ENCODE assay signal across 12 cellular contexts in the genomic region with DNA sequence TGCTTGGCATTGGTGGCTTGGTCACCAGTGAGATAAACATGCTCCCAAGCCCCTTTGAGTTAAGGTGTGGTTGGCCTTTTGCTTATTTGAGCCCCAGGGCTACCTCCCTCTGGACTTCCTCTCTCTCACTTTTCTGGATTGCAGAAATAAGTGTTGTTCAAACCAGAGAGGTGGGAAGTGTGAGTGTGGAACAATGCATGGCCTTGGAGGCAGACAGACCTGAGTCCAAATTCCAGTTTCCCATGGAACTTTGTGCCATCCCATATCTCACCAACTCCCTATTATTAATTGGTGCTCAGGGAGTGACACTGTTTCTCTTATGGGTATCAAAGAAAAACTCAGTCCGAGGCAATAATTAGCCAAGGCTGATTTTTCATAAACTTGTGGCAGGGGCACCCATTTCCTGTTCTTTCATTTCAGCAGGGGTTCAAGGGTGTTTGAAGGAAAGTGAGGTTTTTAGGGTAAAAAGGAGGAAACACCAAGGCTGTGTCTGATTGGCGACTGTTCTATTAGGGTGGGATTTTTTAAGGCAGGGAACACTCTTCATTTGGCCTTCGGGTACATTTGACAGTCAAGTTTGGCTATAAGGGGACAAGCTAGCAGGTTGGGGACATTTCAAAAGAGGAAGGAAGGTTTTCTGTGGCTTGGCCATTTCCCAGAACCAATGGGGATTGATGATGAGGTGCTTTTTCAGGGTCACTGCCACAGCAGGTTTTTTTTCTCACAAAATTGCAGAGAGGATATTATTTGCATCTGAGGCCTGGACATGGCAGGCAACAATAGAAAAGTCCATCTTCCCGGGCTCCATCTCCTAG.
DNase-seq lines count a peak whose midpoint lies in the region; ATAC-seq, FAIRE-seq and TF ChIP-seq lines count a peak whose summit lies in the region.
"Had no signal": no experiment of that assay in that cellular context is flagged by ENCODE, and none has a peak within 500 bp of the region (broad histone marks: within the 10 kb centered on the region; RNA-seq: fewer than 3 reads in every experiment).

No MANE protein-coding gene starts in this region.

- H3K27ac ChIP-seq in spleen, result no peak overlapping the region

- TF ChIP-seq CTCF in GM12865 (IDR thresholded peaks at IDR 0.05; ENCODE audit: insufficient read depth, low read depth, low read length, missing control alignments), result no peak
- TF ChIP-seq CTCF in spleen (IDR thresholded peaks at IDR 0.05 in 8 of 11, conservative IDR thresholded peaks at IDR 0.05 in 3 of 11), result no peak

- H3K27me3 ChIP-seq in spleen (replicated peaks in 1 of 7), result no peaks in the 10 kb centered on the region

- H3K4me1 ChIP-seq in spleen, result peaks cover 0 to 6% (median 0%) of the 10 kb centered on the region in 6 donors

- H3K36me3 ChIP-seq in spleen, result no peaks in the 10 kb centered on the region

- no peak for TF ChIP-seq POLR2A in spleen (IDR thresholded peaks at IDR 0.05)

- intact Hi-C loops in spleen (cut with DNase I; ENCODE audit: low total_unique reads), result no loop called here

- FAIRE-seq in GM19239 (lab: Jason Lieb, UNC), result peak; percentile 90

- H3K4me3 ChIP-seq in GM12865 (ENCODE audit: low read depth, low read length), result no peak overlapping the region
- no peak overlapping the region for H3K4me3 ChIP-seq in spleen

- peak; percentile 76 for DNase-seq in GM12865 (ENCODE audit: low read depth)
- peak; percentile 28 for DNase-seq in GM19239 (ENCODE audit: insufficient read length, low spot score)
- DNase-seq in occipital lobe (lab: John Stamatoyannopoulos, UW), result no peak
- no peak for DNase-seq in spleen
- DNase-seq in activated CD8-positive, alpha-beta memory T cell treated with anti-CD3 and anti-CD28 coated beads, Interleukin-2, amount 50 U/mL, for 4 hours, result no peak
- no peak for DNase-seq in HT-29 (ENCODE audit: low spot score)
- DNase-seq: EL; SIG-M5; stimulated activated CD8-positive, alpha-beta memory T cell treated with anti-CD3 and anti-CD28 coated beads, Interleukin-4, amount 100 ng/mL, for 48 hours had no signal

- no peaks in the 10 kb centered on the region for H3K9me3 ChIP-seq in spleen

- 27 to 42% (median 31%) methylated on average over 4 of the region's 4 CpGs for WGBS in spleen, 5 donors

- ATAC-seq in HG02610 (IDR thresholded peaks at IDR 0.05; ENCODE audit: unreplicated experiment) (peak; percentile 56), HG03442 (IDR thresholded peaks at IDR 0.05; ENCODE audit: unreplicated experiment) (peak; percentile 56)
- ATAC-seq: HCT116 had no signal

Comparison
In these comparisons a context has a peak if more than half of its experiments do, and no peak if none do; other contexts are left out.
1. DNase-seq: peak in GM12865 (single experiment) and GM19239 (single experiment); none in occipital lobe (single experiment), spleen (single experiment), activated CD8-positive, alpha-beta memory T cell treated with anti-CD3 and anti-CD28 coated beads, Interleukin-2, amount 50 U/mL, for 4 hours (single experiment) and HT-29 (single experiment).